19 cellular contexts compared by ENCODE assay signal in genomic region chr18:48486762-48487161, GRCh38. TPM values are rescaled to one million over a fixed set of nuclear protein-coding genes. Genes with fewer than 3 reads are reported as not detected.
DNase-seq lines count a peak whose midpoint lies in the region; FAIRE-seq and TF ChIP-seq lines count a peak whose summit lies in the region.
"Had no signal": no experiment of that assay in that cellular context is flagged by ENCODE, and none has a peak within 500 bp of the region (broad histone marks: within the 10 kb centered on the region; RNA-seq: fewer than 3 reads in every experiment).

No MANE protein-coding gene starts in this region.

- peak overlapping the region; percentile 2 for H3K27ac Mint-ChIP-seq in nephron progenitor cell
- H3K27ac Mint-ChIP-seq: T-helper 2 cell treated with Interferon-gamma antibody and Interleukin-4, amounts not matched to agents 5 μg/mL and 100 μg/mL, for 36 hours had no signal

- no peaks in the 10 kb centered on the region for H3K79me1 ChIP-seq in neuronal stem cell (ENCODE audit: low read depth, low read length)

- no peak overlapping the region for H2AFZ ChIP-seq in endothelial cell of umbilical vein (ENCODE audit: low read depth, low read length)
- no peak overlapping the region for H2AFZ ChIP-seq in neuronal stem cell (ENCODE audit: low read length)

- POLR2A ChIA-PET in endothelial cell of umbilical vein (lab: Charles Lee): no interaction called here

- H3K9me1 ChIP-seq in endothelial cell of umbilical vein (replicated peaks; ENCODE audit: control insufficient read depth, extremely low read depth, insufficient read depth, low read length): no peaks in the 10 kb centered on the region

- no peaks in the 10 kb centered on the region for H3K27me3 Mint-ChIP-seq in nephron progenitor cell (ENCODE audit: low read depth, poor library complexity)

- TF ChIP-seq CTCF in endothelial cell of umbilical vein (IDR thresholded peaks at IDR 0.05; ENCODE audit: extremely low read depth in 1 of 2, insufficient read depth in 1 of 2, low read depth in 1 of 2, low read length in 2 of 2): no peak
- no peak for TF ChIP-seq CTCF in nephron progenitor cell (IDR thresholded peaks at IDR 0.05)

- DNase-seq in AG08395 (ENCODE audit: low spot score) (peak; percentile 40), LHCN-M2 (ENCODE audit: low read depth) (peak; percentile 27), endothelial cell of umbilical vein (ENCODE audit: low read depth, low spot score) (peak; percentile 13), nephron progenitor cell (no peak), hippocampal formation (lab: John Stamatoyannopoulos, UW) (no peak), neuronal stem cell (ENCODE audit: low spot score) (no peak), glomerular visceral epithelial cell (ENCODE audit: extremely low spot score) (no peak)
- DNase-seq in stimulated activated CD4-positive, alpha-beta T cell treated with anti-CD3 and anti-CD28 coated beads, Interleukin-2, amount 100 ng/mL, for 24 hours: no peak
- DNase-seq: activated gamma-delta T cell treated with Interleukin-2 at 50 U/mL for 16 hours; glutamatergic neuron; islet precursor cell; NCI-H1436 treated with DMSO at 0.1 percent for 48 hours; nucleus accumbens; SIG-M5; spleen; stimulated activated naive CD4-positive, alpha-beta T cell treated with Interleukin-2 at 50 U/mL for 16 hours had no signal

- no peak for FAIRE-seq in endothelial cell of umbilical vein (lab: Jason Lieb, UNC)
- FAIRE-seq: bronchial epithelial cell, D721Med had no signal

- WGBS in neuronal stem cell (ENCODE audit: extremely low coverage in 2 of 2, insufficient read length in 2 of 2, insufficient replicate concordance in 1 of 2), 2 donors: no CpG with 5 or more reads among the region's 3 CpGs

- no peak overlapping the region for H3K27ac ChIP-seq in endothelial cell of umbilical vein (ENCODE audit: insufficient read depth, low read depth, low read length)
- H3K27ac ChIP-seq in neuronal stem cell (replicated peaks; ENCODE audit: low read length): no peak overlapping the region
- H3K27ac ChIP-seq: spleen had no signal

- H3K23ac ChIP-seq in neuronal stem cell (ENCODE audit: low read depth, low read length, poor library complexity): no peak overlapping the region

- H3K4me2 ChIP-seq in endothelial cell of umbilical vein (ENCODE audit: insufficient read depth, low read length): no peak overlapping the region
- no peak overlapping the region for H3K4me2 ChIP-seq in neuronal stem cell (ENCODE audit: insufficient read depth, low read length, poor library complexity, severe bottlenecking)

- no peak overlapping the region for H3K4ac ChIP-seq in neuronal stem cell (ENCODE audit: low read length)

- no peak overlapping the region for H2BK5ac ChIP-seq in neuronal stem cell (ENCODE audit: low read length)

- H3K4me3 ChIP-seq in endothelial cell of umbilical vein (replicated peaks in 1 of 3; ENCODE audit: insufficient read depth in 1 of 3, low read depth in 1 of 3, low read length in 3 of 3): no peak overlapping the region
- no peak overlapping the region for H3K4me3 ChIP-seq in neuronal stem cell (ENCODE audit: low read length in 2 of 2)
- H3K4me3 ChIP-seq: spleen had no signal

- peaks cover 12% of the 10 kb centered on the region for H3K9me3 Mint-ChIP-seq in nephron progenitor cell
- H3K9me3 Mint-ChIP-seq: T-helper 2 cell treated with Interferon-gamma antibody and Interleukin-4, amounts not matched to agents 5 μg/mL and 100 μg/mL, for 36 hours had no signal

- TF ChIP-seq POLR2A in endothelial cell of umbilical vein (IDR thresholded peaks at IDR 0.05; ENCODE audit: low read depth, low read length): no peak

- dilution Hi-C loops in endothelial cell of umbilical vein (cut with MboI; ENCODE audit: extremely low pct_ligation_motif_present, low sequenced_read_pairs): no loop called here

- intact Hi-C loops in endothelial cell of umbilical vein (cut with micrococcal nuclease): no loop called here

- BruUV-seq in endothelial cell of umbilical vein (replicated peaks; lab: Mats Ljungman, UMichigan): no TSS peak

- no peak overlapping the region for H2AK5ac ChIP-seq in neuronal stem cell (ENCODE audit: low read depth, low read length)

- no peak overlapping the region for H4K8ac ChIP-seq in neuronal stem cell (ENCODE audit: low read depth, low read length)

- no peaks in the 10 kb centered on the region for H4K20me1 ChIP-seq in endothelial cell of umbilical vein (replicated peaks; ENCODE audit: control insufficient read depth, extremely low read depth, insufficient read depth, low read length)

- peaks cover 11% of the 10 kb centered on the region for H3K4me1 Mint-ChIP-seq in nephron progenitor cell

- no peak overlapping the region for H2BK15ac ChIP-seq in neuronal stem cell (ENCODE audit: low read length)

- peaks cover 18% of the 10 kb centered on the region for H3K4me1 ChIP-seq in endothelial cell of umbilical vein (ENCODE audit: control insufficient read depth, extremely low read depth, insufficient read depth, low read length)
- H3K4me1 ChIP-seq in neuronal stem cell (ENCODE audit: control insufficient read depth in 2 of 2, insufficient read depth in 1 of 2, low read depth in 1 of 2, low read length in 2 of 2): no peaks in the 10 kb centered on the region
- H3K4me1 ChIP-seq: spleen had no signal

- no peak overlapping the region for H2BK120ac ChIP-seq in neuronal stem cell (ENCODE audit: low read depth, low read length)

- H3K36me3 ChIP-seq in endothelial cell of umbilical vein (ENCODE audit: control insufficient read depth in 2 of 2, extremely low read depth in 1 of 2, insufficient read depth in 2 of 2, low read length in 2 of 2): no peaks in the 10 kb centered on the region
- no peaks in the 10 kb centered on the region for H3K36me3 ChIP-seq in neuronal stem cell (replicated peaks in 1 of 2; ENCODE audit: control insufficient read depth in 2 of 2, insufficient read depth in 2 of 2, low read length in 2 of 2)
- H3K36me3 ChIP-seq: spleen had no signal

- no peak overlapping the region for H3K4me3 Mint-ChIP-seq in nephron progenitor cell
- H3K4me3 Mint-ChIP-seq: T-helper 2 cell treated with Interferon-gamma antibody and Interleukin-4, amounts not matched to agents 5 μg/mL and 100 μg/mL, for 36 hours had no signal

- no peak overlapping the region for H4K91ac ChIP-seq in neuronal stem cell (ENCODE audit: low read depth, low read length, poor library complexity)

- H3K79me2 ChIP-seq in endothelial cell of umbilical vein (ENCODE audit: control insufficient read depth, insufficient read depth, low read length): no peaks in the 10 kb centered on the region

- H3K27me3 ChIP-seq in endothelial cell of umbilical vein (ENCODE audit: control insufficient read depth in 2 of 2, insufficient read depth in 2 of 2, low read length in 2 of 2) (no peaks in the 10 kb centered on the region), neuronal stem cell (ENCODE audit: control insufficient read depth in 3 of 3, insufficient read depth in 3 of 3, low read depth in 1 of 3, low read length in 3 of 3) (no peaks in the 10 kb centered on the region)
- H3K27me3 ChIP-seq: spleen had no signal

- H3K9me3 ChIP-seq in endothelial cell of umbilical vein (replicated peaks; ENCODE audit: control insufficient read depth, insufficient read depth, low read length) (no peaks in the 10 kb centered on the region), neuronal stem cell (replicated peaks in 1 of 2; ENCODE audit: control insufficient read depth in 2 of 2, insufficient read depth in 1 of 2, low read depth in 1 of 2, low read length in 2 of 2) (peaks cover 0 to 4% of the 10 kb centered on the region in 2 donors)
- H3K9me3 ChIP-seq: spleen had no signal

- no peak overlapping the region for H3K9ac ChIP-seq in endothelial cell of umbilical vein (replicated peaks; ENCODE audit: extremely low read depth, insufficient read depth, low read length)
- no peak overlapping the region for H3K9ac ChIP-seq in neuronal stem cell (ENCODE audit: low read depth, low read length, poor library complexity)

- no peak overlapping the region for H3K18ac ChIP-seq in neuronal stem cell (ENCODE audit: low read length)

- H3K14ac ChIP-seq in neuronal stem cell (ENCODE audit: low read length): no peak overlapping the region

- CTCF ChIA-PET in endothelial cell of umbilical vein (lab: Charles Lee): interaction anchor here (0.8 to 1.7 kb wide), 4 partner anchors 11 to 178 kb away, joined by 3 to 8 read pairs (median 5); no protein-coding TSS in a partner anchor

- no peak overlapping the region for H2BK12ac ChIP-seq in neuronal stem cell (ENCODE audit: low read length)

- H3K36me3 Mint-ChIP-seq in nephron progenitor cell (ENCODE audit: low read depth): no peaks in the 10 kb centered on the region

TF ChIP-seq in endothelial cell of umbilical vein, 7 proteins besides CTCF, POLR2A, EP300 and RAD21:
- no peak for TF ChIP-seq POLR2AphosphoS5 (IDR thresholded peaks at IDR 0.05; ENCODE audit: insufficient read depth, low read depth, low read length)

RNA-seq across cellular contexts. Expression of gene CTIF, which starts 52.1 kb away (rescaled TPM):
- total RNA-seq in LHCN-M2 (2014; rRNA removed) (15.8 and 18.1 TPM in 2 replicates), endothelial cell of umbilical vein (49.4 and 57.7 TPM in 2 replicates)
- polyA plus RNA-seq in LHCN-M2 (2012): 57.5 TPM
- 20.9 and 24.1 TPM in 2 replicates for polyA plus RNA-seq in endothelial cell of umbilical vein
- 13.1 and 19.0 TPM in 2 replicates for polyA plus RNA-seq in endothelial cell of umbilical vein (2011; cell fraction: cytosol; rRNA removed)
- 64.5 and 75.2 TPM in 2 replicates for polyA plus RNA-seq in endothelial cell of umbilical vein (2011; cell fraction: nucleus; rRNA removed)
- polyA plus RNA-seq in endothelial cell of umbilical vein (2012): 25.8 and 30.4 TPM in 2 replicates
- 43.4 and 54.5 TPM in 2 replicates for polyA minus RNA-seq in endothelial cell of umbilical vein
- 8.0 TPM for polyA minus RNA-seq in endothelial cell of umbilical vein (2011; cell fraction: cytosol; rRNA and poly(A)+ RNA removed)
- 61.2 and 104 TPM in 2 replicates for polyA minus RNA-seq in endothelial cell of umbilical vein (2011; cell fraction: nucleus; rRNA and poly(A)+ RNA removed)
- 20.8 TPM for polyA plus RNA-seq in neuronal stem cell (2013, experiment 1 of 2)
- polyA plus RNA-seq in neuronal stem cell (2013, experiment 2 of 2): 20.2 TPM

Comparison
In these comparisons a context has a peak if more than half of its experiments do, and no peak if none do; other contexts are left out.
1. DNase-seq: peak in AG08395 (single experiment), LHCN-M2 (single experiment) and endothelial cell of umbilical vein (single experiment); none in nephron progenitor cell (single experiment), hippocampal formation (0 of 2), stimulated activated CD4-positive, alpha-beta T cell treated with anti-CD3 and anti-CD28 coated beads, Interleukin-2, amount 100 ng/mL, for 24 hours (0 of 2), neuronal stem cell (single experiment) and glomerular visceral epithelial cell (single experiment).